9 cellular contexts compared by ENCODE assay signal in genomic region chr2:86584164-86584913, GRCh38. TPM values are rescaled to one million over a fixed set of nuclear protein-coding genes. Genes with fewer than 3 reads are reported as not detected.
DNase-seq lines count a peak whose midpoint lies in the region; ATAC-seq, FAIRE-seq and TF ChIP-seq lines count a peak whose summit lies in the region.
"Had no signal": no experiment of that assay in that cellular context is flagged by ENCODE, and none has a peak within 500 bp of the region (broad histone marks: within the 10 kb centered on the region; RNA-seq: fewer than 3 reads in every experiment).

No MANE protein-coding gene starts in this region.

- H4K20me1 ChIP-seq in K562 (replicated peaks; ENCODE audit: control insufficient read depth, insufficient read depth, low read length), result no peaks in the 10 kb centered on the region

- peak; percentile 12 for DNase-seq in activated CD4-positive, alpha-beta T cell treated with anti-CD3 and anti-CD28 coated beads for 48 hours
- DNase-seq in activated CD4-positive, alpha-beta T cell treated with anti-CD3 and anti-CD28 coated beads, Interleukin-2, amount 50 U/mL, for 4 hours, result no peak
- DNase-seq in HT1080 (ENCODE audit: low read depth) (peak; percentile 61), K562 (ENCODE audit: extremely low read depth in 1 of 4, low spot score in 3 of 4) (peak in 2 of 4 experiments; percentile 20 to 22), pons (ENCODE audit: low spot score) (peak; percentile 37), esophagus squamous epithelium (lab: John Stamatoyannopoulos, UW) (no peak)
- DNase-seq: activated CD8-positive, alpha-beta memory T cell treated with anti-CD3 and anti-CD28 coated beads, Interleukin-2, amount 50 U/mL, for 48 hours had no signal

- BruUV-seq in K562 (replicated peaks; lab: Mats Ljungman, UMichigan), result no TSS peak

- WGBS in K562 (ENCODE audit: insufficient coverage, low coverage, missing lambda C conversion rate), result 18% methylated on average over 1 of the region's 1 CpG
- WGBS in esophagus squamous epithelium, 2 donors, result 56 to 80% methylated on average over 1 of the region's 1 CpG

- FAIRE-seq in K562 (lab: Jason Lieb, UNC), result peak; percentile 48

- H3K9me3 ChIP-seq in K562 (replicated peaks; ENCODE audit: control insufficient read depth, insufficient read depth, low read depth, low read length) (no peaks in the 10 kb centered on the region), esophagus squamous epithelium (no peaks in the 10 kb centered on the region)

- no peak for TF ChIP-seq CTCF in K562 (IDR thresholded peaks at IDR 0.05 in 2 of 3, conservative IDR thresholded peaks at IDR 0.05 in 1 of 3; ENCODE audit: insufficient read depth in 2 of 3, low read depth in 1 of 3, low read length in 3 of 3)
- TF ChIP-seq CTCF in esophagus squamous epithelium (IDR thresholded peaks at IDR 0.05), result no peak

- POLR2A ChIA-PET in K562 (lab: Yijun Ruan, JAX), result interaction anchor here (1.2 to 1.5 kb wide), 5 partner anchors 9 to 45 kb away, joined by 3 to 7 read pairs (median 3); partner anchors contain the start of gene CHMP3

- TF ChIP-seq EP300 in K562 (IDR thresholded peaks at IDR 0.05; ENCODE audit: low read length), result peak; percentile 76

- TF ChIP-seq POLR2A in K562 (conservative IDR thresholded peaks at IDR 0.05), result no peak
- TF ChIP-seq POLR2A in esophagus squamous epithelium (IDR thresholded peaks at IDR 0.05), result no peak

- H3K36me3 ChIP-seq in K562 (ENCODE audit: control insufficient read depth, insufficient read depth, low read length) (no peaks in the 10 kb centered on the region), esophagus squamous epithelium (no peaks in the 10 kb centered on the region)

- H3K27me3 ChIP-seq in K562 (ENCODE audit: control insufficient read depth in 2 of 2, insufficient read depth in 2 of 2, low read length in 2 of 2), result no peaks in the 10 kb centered on the region
- H3K27me3 ChIP-seq in esophagus squamous epithelium, result no peaks in the 10 kb centered on the region

- peak; percentile 83 for ATAC-seq in K562
- no peak for ATAC-seq in GM19397 (IDR thresholded peaks at IDR 0.05; ENCODE audit: unreplicated experiment)
- no peak for ATAC-seq in HG03442 (IDR thresholded peaks at IDR 0.05; ENCODE audit: unreplicated experiment)

- H3K9ac ChIP-seq in K562 (ENCODE audit: insufficient read depth in 1 of 2, low read depth in 2 of 2, low read length in 2 of 2), result no peak overlapping the region

- peak overlapping the region; percentile 51 for H3K27ac ChIP-seq in K562 (ENCODE audit: extremely low read depth, low read depth, low read length)
- H3K27ac ChIP-seq in esophagus squamous epithelium, result peak overlapping the region in 2 of 4 donors; percentile 42 to 54

- no peak; a peak in 1 of 4 replicates for TF ChIP-seq RAD21 in K562 (CRISPR knock-in tag; conservative IDR thresholded peaks at IDR 0.05 in 1 of 2, IDR thresholded peaks at IDR 0.05 in 1 of 2)

- H3K9me1 ChIP-seq in K562 (ENCODE audit: control insufficient read depth, insufficient read depth, low read length), result no peaks in the 10 kb centered on the region

- in situ Hi-C loops in K562 (cut with MboI), result no loop called here

- H3K4me1 ChIP-seq in K562 (replicated peaks in 1 of 2; ENCODE audit: control insufficient read depth in 2 of 2, insufficient read depth in 2 of 2, low read length in 2 of 2) (peaks cover 0 to 12% of the 10 kb centered on the region in 2 experiments; a peak in 2 of 5 replicates), esophagus squamous epithelium (no peaks in the 10 kb centered on the region)

- H3K4me3 ChIP-seq in K562, result no peak overlapping the region
- H3K4me3 ChIP-seq in esophagus squamous epithelium, result no peak overlapping the region

- no peaks in the 10 kb centered on the region for H3K79me2 ChIP-seq in K562 (ENCODE audit: control insufficient read depth, insufficient read depth, low read length)

- H2AFZ ChIP-seq in K562 (ENCODE audit: low read depth, low read length), result peak overlapping the region; percentile 60

- intact Hi-C loops in K562 (cut with micrococcal nuclease) (no loop called here), esophagus squamous epithelium (cut with DNase I) (no loop called here)

- H3K4me2 ChIP-seq in K562 (ENCODE audit: insufficient read depth, low read length), result peak overlapping the region; percentile 9; the same call in 1 of the 2 replicates

- CTCF ChIA-PET in K562 (lab: Yijun Ruan, JAX; ENCODE audit: low intra/inter-chr PET ratio), result no interaction called here

TF ChIP-seq in K562, 482 proteins besides CTCF, POLR2A, EP300 and RAD21 (continues in another document):
- TF ChIP-seq ZFPM2 (CRISPR knock-in tag; IDR thresholded peaks at IDR 0.05) (no peak), ZNF584 (CRISPR knock-in tag; IDR thresholded peaks at IDR 0.05; ENCODE audit: low read depth) (0 out of 2 replicates have a peak, but pooled peaks have one; percentile 52), E2F1 (CRISPR knock-in tag; IDR thresholded peaks at IDR 0.05) (no peak), THRA (IDR thresholded peaks at IDR 0.05) (no peak), ZNF282 (CRISPR knock-in tag; IDR thresholded peaks at IDR 0.05) (no peak), FOXA3 (CRISPR knock-in tag; conservative IDR thresholded peaks at IDR 0.05 in 1 of 2, IDR thresholded peaks at IDR 0.05 in 1 of 2) (peak in 1 of 2 experiments; percentile 63; a peak in 1 of 4 replicates), SOX6 (IDR thresholded peaks at IDR 0.05) (peak; percentile 82)

RNA-seq across cellular contexts. Expression of gene CHMP3, which starts 21.1 kb away (rescaled TPM):
- total RNA-seq in HT1080 (2014; rRNA removed; shearing (Covaris generic)), result 51.3 and 58.8 TPM in 2 replicates
- polyA plus RNA-seq in HT1080 (2015; cell fraction: cytosol; rRNA removed), result 58.8 and 65.2 TPM in 2 replicates
- 23.5 and 25.1 TPM in 2 replicates for polyA plus RNA-seq in HT1080 (2015; cell fraction: nucleus; rRNA removed)
- total RNA-seq in K562 (2011; cell fraction: chromatin; rRNA removed; ENCODE audit: low replicate concordance), result 9.9 and 28.2 TPM in 2 replicates
- total RNA-seq in K562 (2011; cell fraction: nucleolus; rRNA removed), result 5.9 and 8.0 TPM in 2 replicates
- 13.9 and 25.6 TPM in 2 replicates for total RNA-seq in K562 (2011; cell fraction: nucleoplasm; rRNA removed)
- total RNA-seq in K562 (2014; rRNA removed) (26.2 and 27.3 TPM in 2 replicates), K562 (2014; rRNA removed; fragmentation: Illumina TruSeq; extraction: Trizol) (31.7 and 37.1 TPM in 2 replicates), K562 (2015; rRNA removed; fragmentation: Illumina TruSeq; extraction: Trizol) (38.8 and 40.3 TPM in 2 replicates), K562 (2021) (31.1 and 37.7 TPM in 2 replicates), esophagus squamous epithelium (100 to 1,000 TPM in 1 of 4 donors, 10 to 100 TPM in 3; 55.5 to 103 (median 65.5) TPM)
- polyA plus RNA-seq in K562 (2011; rRNA removed) (22.5 and 42.8 TPM in 2 replicates), K562 (2014; fragmentation: Illumina TruSeq; extraction: Trizol) (49.7 and 52.5 TPM in 2 replicates), K562 (2014; fragmentation: Nextera tagmentation; extraction: Ambion mirVana) (10 to 100 TPM; 20.6 to 26.3 TPM), K562 (2014; rRNA removed) (21.8 and 23.2 TPM in 2 replicates)
- polyA plus RNA-seq in K562 (2011; cell fraction: cytosol; rRNA removed), result 13.2 and 18.0 TPM in 2 replicates
- 6.0 and 9.3 TPM in 2 replicates for polyA plus RNA-seq in K562 (2011; cell fraction: nucleus; rRNA removed)
- 33.4 and 54.2 TPM in 2 replicates for polyA plus RNA-seq in K562 (2012)
- polyA minus RNA-seq in K562 (2011; rRNA and poly(A)+ RNA removed), result 35.9 and 37.7 TPM in 2 replicates
- polyA minus RNA-seq in K562 (2011; cell fraction: cytosol; rRNA and poly(A)+ RNA removed), result 9.6 and 10.2 TPM in 2 replicates
- 6.1 and 8.0 TPM in 2 replicates for polyA minus RNA-seq in K562 (2011; cell fraction: nucleus; rRNA and poly(A)+ RNA removed)

RNA-seq across cellular contexts. Expression of gene RNF103, which starts 39.3 kb away (rescaled TPM):
- total RNA-seq in HT1080 (2014; rRNA removed; shearing (Covaris generic)), result 7.0 and 7.3 TPM in 2 replicates
- polyA plus RNA-seq in HT1080 (2015; cell fraction: cytosol; rRNA removed), result 9.3 and 13.5 TPM in 2 replicates
- 19.1 and 23.0 TPM in 2 replicates for polyA plus RNA-seq in HT1080 (2015; cell fraction: nucleus; rRNA removed)
- 8.8 and 28.5 TPM in 2 replicates for total RNA-seq in K562 (2011; cell fraction: chromatin; rRNA removed; ENCODE audit: low replicate concordance)
- 7.7 and 10.9 TPM in 2 replicates for total RNA-seq in K562 (2011; cell fraction: nucleolus; rRNA removed)
- total RNA-seq in K562 (2011; cell fraction: nucleoplasm; rRNA removed), result 17.7 and 26.7 TPM in 2 replicates
- 3.1 and 3.9 TPM in 2 replicates for total RNA-seq in K562 (2014; rRNA removed)
- total RNA-seq in K562 (2014; rRNA removed; fragmentation: Illumina TruSeq; extraction: Trizol), result 4.7 and 5.6 TPM in 2 replicates
- 4.0 and 4.1 TPM in 2 replicates for total RNA-seq in K562 (2015; rRNA removed; fragmentation: Illumina TruSeq; extraction: Trizol)
- total RNA-seq in K562 (2021), result 5.7 and 6.8 TPM in 2 replicates
- 3.0 and 5.7 TPM in 2 replicates for polyA plus RNA-seq in K562 (2011; rRNA removed)
- 2.0 and 2.1 TPM in 2 replicates for polyA plus RNA-seq in K562 (2011; cell fraction: cytosol; rRNA removed)
- 4.6 and 5.2 TPM in 2 replicates for polyA plus RNA-seq in K562 (2011; cell fraction: nucleus; rRNA removed)
- 3.8 and 6.1 TPM in 2 replicates for polyA plus RNA-seq in K562 (2012)
- 5.2 and 5.7 TPM in 2 replicates for polyA plus RNA-seq in K562 (2014; fragmentation: Illumina TruSeq; extraction: Trizol)
- 1 to 10 TPM; 1.2 to 1.4 TPM for polyA plus RNA-seq in K562 (2014; fragmentation: Nextera tagmentation; extraction: Ambion mirVana)
- 3.3 and 4.6 TPM in 2 replicates for polyA plus RNA-seq in K562 (2014; rRNA removed)
- polyA minus RNA-seq in K562 (2011; rRNA and poly(A)+ RNA removed), result 8.0 and 10.5 TPM in 2 replicates
- polyA minus RNA-seq in K562 (2011; cell fraction: cytosol; rRNA and poly(A)+ RNA removed), result 1.4 and 3.1 TPM in 2 replicates
- 11.6 and 13.6 TPM in 2 replicates for polyA minus RNA-seq in K562 (2011; cell fraction: nucleus; rRNA and poly(A)+ RNA removed)
- total RNA-seq in esophagus squamous epithelium, result 10 to 100 TPM; 15.6 to 28.8 (median 18.8) TPM

Comparison
In these comparisons a context has a peak if more than half of its experiments do, and no peak if none do; other contexts are left out.
1. DNase-seq: peak in activated CD4-positive, alpha-beta T cell treated with anti-CD3 and anti-CD28 coated beads for 48 hours (single experiment), HT1080 (single experiment) and pons (single experiment); none in activated CD4-positive, alpha-beta T cell treated with anti-CD3 and anti-CD28 coated beads, Interleukin-2, amount 50 U/mL, for 4 hours (0 of 2) and esophagus squamous epithelium (single experiment).